Comparison of ENCODE assay signal across 16 cellular contexts in the genomic region with DNA sequence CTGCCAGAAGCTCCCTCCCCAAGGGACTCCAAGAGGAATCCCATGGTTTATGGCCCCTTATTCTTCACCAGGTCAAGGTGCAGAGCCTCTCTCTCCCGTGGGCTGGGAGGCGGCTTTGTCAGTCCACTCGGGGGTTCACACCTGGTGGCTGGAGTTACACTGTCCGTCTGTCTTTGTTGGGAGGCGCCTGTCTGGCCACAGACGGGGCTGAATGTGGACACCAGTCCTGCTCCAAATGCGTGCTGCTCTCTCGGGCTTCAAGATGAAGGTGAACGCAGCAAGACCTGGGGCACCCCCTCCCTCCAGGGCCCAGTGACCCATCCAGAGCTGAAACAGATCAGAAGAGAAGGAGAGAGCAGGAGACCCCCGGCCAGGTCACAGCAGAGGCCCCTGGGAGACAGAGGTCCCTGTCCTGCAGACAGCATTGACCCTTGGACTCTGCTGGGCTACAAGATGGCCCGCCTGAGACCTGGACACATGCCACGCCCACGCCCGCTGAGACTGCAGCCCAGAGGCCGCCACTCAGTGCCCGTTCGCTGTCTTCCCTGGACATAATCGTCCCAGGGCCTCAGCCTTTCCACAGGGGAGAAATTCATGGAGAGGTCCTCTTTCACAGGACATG. TPM values are rescaled to one million over a fixed set of nuclear protein-coding genes. Genes with fewer than 3 reads are reported as not detected.
A peak's percentile ranks its signal among the peaks of the same experiment; 100 is the strongest.
DNase-seq lines count a peak whose midpoint lies in the region; ATAC-seq, FAIRE-seq and TF ChIP-seq lines count a peak whose summit lies in the region.
"Had no signal": no experiment of that assay in that cellular context is flagged by ENCODE, and none has a peak within 500 bp of the region (broad histone marks: within the 10 kb centered on the region; RNA-seq: fewer than 3 reads in every experiment).

No MANE protein-coding gene starts in this region.

- H3K79me2 ChIP-seq in HepG2 (ENCODE audit: insufficient read depth, low read length): no peaks in the 10 kb centered on the region

- TF ChIP-seq CTCF in HepG2 (CRISPR knock-in tag; IDR thresholded peaks at IDR 0.05) (no peak), right lobe of liver (IDR thresholded peaks at IDR 0.05) (no peak), kidney (IDR thresholded peaks at IDR 0.05; ENCODE audit: borderline replicate concordance, extremely low read depth, insufficient read depth) (no peak), omental fat pad (IDR thresholded peaks at IDR 0.05) (no peak), upper lobe of left lung (IDR thresholded peaks at IDR 0.05) (no peak)

- no peaks in the 10 kb centered on the region for H3K9me3 ChIP-seq in HepG2 (ENCODE audit: low read length)
- no peaks in the 10 kb centered on the region for H3K9me3 ChIP-seq in right lobe of liver
- H3K9me3 ChIP-seq in kidney (ENCODE audit: control insufficient read depth in 1 of 2, low read length in 2 of 2): no peaks in the 10 kb centered on the region
- no peaks in the 10 kb centered on the region for H3K9me3 ChIP-seq in upper lobe of left lung
- H3K9me3 ChIP-seq: BLaER1 treated with 17β-estradiol and CSF1 and Interleukin-3, amounts not matched to agents 10 nM and 100 nM had no signal

- ATAC-seq in HepG2 (peak; percentile 39), right lobe of liver (no peak), omental fat pad (ENCODE audit: low FRiP score) (peak; percentile 16), upper lobe of left lung (ENCODE audit: low FRiP score in 2 of 2) (no peak)
- ATAC-seq: CD8-positive, alpha-beta T cell had no signal

- H3K4me3 ChIP-seq in HepG2 (replicated peaks in 1 of 3; ENCODE audit: insufficient read depth in 1 of 3, low read depth in 2 of 3, low read length in 3 of 3): no peak overlapping the region; a peak in 1 of 6 replicates
- H3K4me3 ChIP-seq in right lobe of liver: no peak overlapping the region
- no peak overlapping the region for H3K4me3 ChIP-seq in kidney (ENCODE audit: low read length in 2 of 2)
- no peak overlapping the region for H3K4me3 ChIP-seq in upper lobe of left lung
- H3K4me3 ChIP-seq: BLaER1 treated with 17β-estradiol and CSF1 and Interleukin-3, amounts not matched to agents 10 nM and 100 nM; GM12878 had no signal

- in situ Hi-C loops in HepG2 (cut with HindIII; ENCODE audit: extremely low pct_ligation_motif_present, low pct_unique_long_range_greater_than_20kb): no loop called here

- intact Hi-C loops in HepG2 (cut with micrococcal nuclease; ENCODE audit: unreplicated experiment): loop anchor here (1.0 to 5.0 kb wide), 2 partner anchors 256 to 641 kb away; no protein-coding TSS in a partner anchor
- intact Hi-C loops in right lobe of liver (cut with DNase I): no loop called here
- intact Hi-C loops in kidney (cut with DNase I): no loop called here

- 40% methylated on average over 4 of the region's 18 CpGs for WGBS in HepG2 (ENCODE audit: low lambda C conversion rate)
- WGBS in right lobe of liver (ENCODE audit: insufficient coverage, low coverage, low lambda C conversion rate, missing lambda C conversion rate): 68% methylated on average over 8 of the region's 18 CpGs
- WGBS in upper lobe of left lung, 2 donors: 90 to 92% methylated on average over 8 to 18 of the region's 18 CpGs

- H3K36me3 ChIP-seq in HepG2 (replicated peaks in 1 of 2; ENCODE audit: control insufficient read depth in 1 of 2, insufficient read depth in 2 of 2, low read length in 2 of 2) (no peaks in the 10 kb centered on the region), right lobe of liver (no peaks in the 10 kb centered on the region), kidney (ENCODE audit: control insufficient read depth in 1 of 2, insufficient read depth in 2 of 2, low read length in 2 of 2) (no peaks in the 10 kb centered on the region), upper lobe of left lung (no peaks in the 10 kb centered on the region)
- H3K36me3 ChIP-seq: BLaER1 treated with 17β-estradiol and CSF1 and Interleukin-3, amounts not matched to agents 10 nM and 100 nM had no signal

- POLR2A ChIA-PET in HepG2 (lab: Yijun Ruan, JAX): no interaction called here

- H3K4me1 ChIP-seq in HepG2 (ENCODE audit: insufficient read depth, low read length): peaks cover 11% of the 10 kb centered on the region
- no peaks in the 10 kb centered on the region for H3K4me1 ChIP-seq in right lobe of liver
- H3K4me1 ChIP-seq in kidney (ENCODE audit: control insufficient read depth in 1 of 2, insufficient read depth in 1 of 2, low read depth in 1 of 2, low read length in 2 of 2): no peaks in the 10 kb centered on the region
- H3K4me1 ChIP-seq in upper lobe of left lung: no peaks in the 10 kb centered on the region

- TF ChIP-seq EP300 in HepG2 (IDR thresholded peaks at IDR 0.05; ENCODE audit: low read depth in 2 of 2, low read length in 2 of 2) (no peak), HepG2 (CRISPR knock-in tag; IDR thresholded peaks at IDR 0.05; ENCODE audit: borderline replicate concordance) (no peak), upper lobe of left lung (IDR thresholded peaks at IDR 0.05) (no peak)

- peak overlapping the region; percentile 42; the same call in 1 of the 2 replicates for H3K4me2 ChIP-seq in HepG2 (ENCODE audit: low read depth, low read length)
- H3K4me2 ChIP-seq: BLaER1 treated with 17β-estradiol and CSF1 and Interleukin-3, amounts not matched to agents 10 nM and 100 nM had no signal

- no peak overlapping the region for H3K27ac ChIP-seq in HepG2 (ENCODE audit: extremely low read length, insufficient read depth, low read length)
- no peak overlapping the region for H3K27ac ChIP-seq in right lobe of liver
- H3K27ac ChIP-seq in kidney (ENCODE audit: low read depth in 2 of 2, low read length in 2 of 2): no peak overlapping the region
- no peak overlapping the region for H3K27ac ChIP-seq in upper lobe of left lung
- H3K27ac ChIP-seq: BLaER1 treated with 17β-estradiol and CSF1 and Interleukin-3, amounts not matched to agents 10 nM and 100 nM had no signal

- H3K9ac ChIP-seq in HepG2 (ENCODE audit: insufficient read depth, low read depth, low read length): no peak overlapping the region
- H3K9ac ChIP-seq in kidney (ENCODE audit: low read length in 2 of 2): no peak overlapping the region
- H3K9ac ChIP-seq: BLaER1 treated with 17β-estradiol and CSF1 and Interleukin-3, amounts not matched to agents 10 nM and 100 nM had no signal

- no TSS peak for BruUV-seq in HepG2 (replicated peaks; lab: Mats Ljungman, UMichigan)

- no peak for FAIRE-seq in HepG2 (lab: Jason Lieb, UNC)
- FAIRE-seq in kidney (lab: Jason Lieb, UNC): no peak
- FAIRE-seq: GM12878 had no signal

- no peak for TF ChIP-seq RAD21 in HepG2 (CRISPR knock-in tag; IDR thresholded peaks at IDR 0.05)

- CTCF ChIA-PET in HepG2 (lab: Yijun Ruan, JAX; ENCODE audit: low intra/inter-chr PET ratio, low total read pairs): no interaction called here

- H3K27me3 ChIP-seq in HepG2 (ENCODE audit: control insufficient read depth in 1 of 2, insufficient read depth in 2 of 2, low read length in 2 of 2) (peaks cover 9 to 69% of the 10 kb centered on the region in 2 experiments), right lobe of liver (no peaks in the 10 kb centered on the region), upper lobe of left lung (no peaks in the 10 kb centered on the region)
- H3K27me3 ChIP-seq: BLaER1 treated with 17β-estradiol and CSF1 and Interleukin-3, amounts not matched to agents 10 nM and 100 nM had no signal

- no peaks in the 10 kb centered on the region; the same call in 1 of the 2 replicates for H4K20me1 ChIP-seq in HepG2 (ENCODE audit: insufficient read depth, low read length)

- TF ChIP-seq POLR2A in HepG2 (IDR thresholded peaks at IDR 0.05; ENCODE audit: insufficient read depth in 1 of 2, low read depth in 2 of 2, low read length in 2 of 2) (no peak), right lobe of liver (IDR thresholded peaks at IDR 0.05) (no peak), upper lobe of left lung (IDR thresholded peaks at IDR 0.05) (no peak)

- no peak overlapping the region for H2AFZ ChIP-seq in HepG2 (ENCODE audit: low read length)

- DNase-seq in HepG2 (ENCODE audit: low spot score) (no peak), right lobe of liver (no peak), kidney (peak; percentile 57), omental fat pad (ENCODE audit: low spot score) (no peak), upper lobe of left lung (peak; percentile 15 to 72), GDM1 (lab: John Stamatoyannopoulos, UW) (no peak), AML-193 (lab: John Stamatoyannopoulos, UW) (no peak), NCI-H2171 treated with DMSO at 0.1 percent for 48 hours (lab: John Stamatoyannopoulos, UW) (no peak)
- DNase-seq: 8988T; Calu3; CD8-positive, alpha-beta T cell; DMS79 treated with DMSO at 0.1 percent for 48 hours; GOT3; H9 had no signal

RNA-seq across cellular contexts. Expression of a gene that starts 29.9 kb away (rescaled TPM):
- total RNA-seq in HepG2 (2016; rRNA removed; fragmentation: Illumina TruSeq; extraction: Trizol) (15.5 and 18.4 TPM in 2 replicates), right lobe of liver (10 to 100 TPM; 13.0 to 20.0 (median 17.6) TPM), kidney (33.2 TPM), omental fat pad (10 to 100 TPM; 18.4 to 39.4 (median 27.4) TPM), upper lobe of left lung (10 to 100 TPM; 27.7 to 50.3 (median 34.9) TPM)
- total RNA-seq in HepG2 (2016; cell fraction: cytosol; rRNA removed; fragmentation: Illumina TruSeq; extraction: Trizol; ENCODE audit: low read depth): 26.3 and 26.8 TPM in 2 replicates
- 16.3 and 16.7 TPM in 2 replicates for total RNA-seq in HepG2 (2016; cell fraction: insoluble cytoplasmic fraction; rRNA removed; fragmentation: Illumina TruSeq; extraction: Trizol)
- 20.4 and 21.8 TPM in 2 replicates for total RNA-seq in HepG2 (2016; cell fraction: membrane; rRNA removed; fragmentation: Illumina TruSeq; extraction: Trizol)
- total RNA-seq in HepG2 (2016; cell fraction: nucleus; rRNA removed; fragmentation: Illumina TruSeq; extraction: Trizol): 29.7 and 32.9 TPM in 2 replicates
- polyA plus RNA-seq in HepG2 (2011; rRNA removed) (12.6 and 13.3 TPM in 2 replicates), kidney (ENCODE audit: insufficient read depth, low read depth, low replicate concordance) (9.1 TPM)
- 13.0 and 16.2 TPM in 2 replicates for polyA plus RNA-seq in HepG2 (2011; cell fraction: cytosol; rRNA removed)
- polyA plus RNA-seq in HepG2 (2011; cell fraction: nucleus; rRNA removed): 37.9 and 38.9 TPM in 2 replicates
- 12.7 and 13.6 TPM in 2 replicates for polyA plus RNA-seq in HepG2 (2012)
- 1.8 and 2.2 TPM in 2 replicates for polyA plus RNA-seq in HepG2 (2016; cell fraction: cytosol; fragmentation: Illumina TruSeq; extraction: Trizol; ENCODE audit: low read depth)
- polyA plus RNA-seq in HepG2 (2016; cell fraction: insoluble cytoplasmic fraction; fragmentation: Illumina TruSeq; extraction: Trizol; ENCODE audit: low read depth): 17.9 and 19.3 TPM in 2 replicates
- polyA plus RNA-seq in HepG2 (2016; cell fraction: membrane; fragmentation: Illumina TruSeq; extraction: Trizol; ENCODE audit: low read depth): 5.5 TPM in 2 replicates
- 27.6 and 28.8 TPM in 2 replicates for polyA plus RNA-seq in HepG2 (2016; cell fraction: nucleus; fragmentation: Illumina TruSeq; extraction: Trizol; ENCODE audit: insufficient read depth, low read depth)
- polyA minus RNA-seq in HepG2 (2011; rRNA and poly(A)+ RNA removed; ENCODE audit: low replicate concordance): 31.5 and 65.3 TPM in 2 replicates
- polyA minus RNA-seq in HepG2 (2011; cell fraction: cytosol; rRNA and poly(A)+ RNA removed): 9.6 and 11.7 TPM in 2 replicates
- 67.3 and 70.4 TPM in 2 replicates for polyA minus RNA-seq in HepG2 (2011; cell fraction: nucleus; rRNA and poly(A)+ RNA removed)

Comparison
In these comparisons a context has a peak if more than half of its experiments do, and no peak if none do; other contexts are left out.
1. ATAC-seq: peak in HepG2 (single experiment) and omental fat pad (single experiment); none in right lobe of liver (0 of 4) and upper lobe of left lung (0 of 2).
2. DNase-seq: peak in kidney (single experiment) and upper lobe of left lung (2 of 2); none in HepG2 (single experiment), right lobe of liver (0 of 3), omental fat pad (single experiment), GDM1 (single experiment), AML-193 (0 of 2) and NCI-H2171 treated with DMSO at 0.1 percent for 48 hours (single experiment).